In the genomic region with DNA sequence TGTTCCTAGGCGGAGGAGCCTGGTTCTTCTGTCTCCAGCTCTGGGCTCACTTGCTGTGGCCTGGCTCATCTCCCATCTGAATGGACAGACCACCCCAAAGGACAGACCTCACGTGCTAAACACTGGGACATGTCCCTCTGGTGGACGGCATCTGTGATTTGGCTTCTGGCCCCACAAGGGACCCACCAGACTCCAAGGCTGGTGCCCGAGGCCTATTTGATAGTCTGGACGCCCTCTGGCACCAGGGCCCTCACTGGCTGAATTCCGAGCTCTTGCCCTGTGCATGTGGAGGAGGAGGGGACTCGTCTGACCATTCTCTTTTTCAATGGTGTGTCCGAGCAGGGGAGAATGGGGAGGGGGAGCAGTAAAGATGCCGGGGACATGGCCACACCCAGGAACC, we compare ENCODE assay signal across 1 cellular context.
TF ChIP-seq lines count a peak whose summit lies in the region.

No MANE protein-coding gene starts in this region.

TF ChIP-seq in GM23338, 12 proteins besides CTCF, POLR2A, EP300 and RAD21 (continued from another document):
- TF ChIP-seq EZH2phosphoT487 (IDR thresholded peaks at IDR 0.05; ENCODE audit: unreplicated experiment) (no peak), ZNF331 (CRISPR knock-in tag; IDR thresholded peaks at IDR 0.05; ENCODE audit: low read depth) (no peak), EZH2 (IDR thresholded peaks at IDR 0.05; ENCODE audit: low read depth, unreplicated experiment) (no peak), STAT1 (IDR thresholded peaks at IDR 0.05; ENCODE audit: unreplicated experiment) (no peak), NANOG (IDR thresholded peaks at IDR 0.05; ENCODE audit: borderline replicate concordance) (no peak), ZNF114 (CRISPR knock-in tag; IDR thresholded peaks at IDR 0.05) (no peak), JUNB (IDR thresholded peaks at IDR 0.05; ENCODE audit: unreplicated experiment) (no peak), CREB1 (CRISPR knock-in tag; IDR thresholded peaks at IDR 0.05; ENCODE audit: low read depth) (no peak)
- TF ChIP-seq, protein P1, sequence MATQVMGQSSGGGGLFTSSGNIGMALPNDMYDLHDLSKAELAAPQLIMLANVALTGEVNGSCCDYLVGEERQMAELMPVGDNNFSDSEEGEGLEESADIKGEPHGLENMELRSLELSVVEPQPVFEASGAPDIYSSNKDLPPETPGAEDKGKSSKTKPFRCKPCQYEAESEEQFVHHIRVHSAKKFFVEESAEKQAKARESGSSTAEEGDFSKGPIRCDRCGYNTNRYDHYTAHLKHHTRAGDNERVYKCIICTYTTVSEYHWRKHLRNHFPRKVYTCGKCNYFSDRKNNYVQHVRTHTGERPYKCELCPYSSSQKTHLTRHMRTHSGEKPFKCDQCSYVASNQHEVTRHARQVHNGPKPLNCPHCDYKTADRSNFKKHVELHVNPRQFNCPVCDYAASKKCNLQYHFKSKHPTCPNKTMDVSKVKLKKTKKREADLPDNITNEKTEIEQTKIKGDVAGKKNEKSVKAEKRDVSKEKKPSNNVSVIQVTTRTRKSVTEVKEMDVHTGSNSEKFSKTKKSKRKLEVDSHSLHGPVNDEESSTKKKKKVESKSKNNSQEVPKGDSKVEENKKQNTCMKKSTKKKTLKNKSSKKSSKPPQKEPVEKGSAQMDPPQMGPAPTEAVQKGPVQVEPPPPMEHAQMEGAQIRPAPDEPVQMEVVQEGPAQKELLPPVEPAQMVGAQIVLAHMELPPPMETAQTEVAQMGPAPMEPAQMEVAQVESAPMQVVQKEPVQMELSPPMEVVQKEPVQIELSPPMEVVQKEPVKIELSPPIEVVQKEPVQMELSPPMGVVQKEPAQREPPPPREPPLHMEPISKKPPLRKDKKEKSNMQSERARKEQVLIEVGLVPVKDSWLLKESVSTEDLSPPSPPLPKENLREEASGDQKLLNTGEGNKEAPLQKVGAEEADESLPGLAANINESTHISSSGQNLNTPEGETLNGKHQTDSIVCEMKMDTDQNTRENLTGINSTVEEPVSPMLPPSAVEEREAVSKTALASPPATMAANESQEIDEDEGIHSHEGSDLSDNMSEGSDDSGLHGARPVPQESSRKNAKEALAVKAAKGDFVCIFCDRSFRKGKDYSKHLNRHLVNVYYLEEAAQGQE (IDR thresholded peaks at IDR 0.05; ENCODE audit: unreplicated experiment) = no peak
- TF ChIP-seq, protein P2, sequence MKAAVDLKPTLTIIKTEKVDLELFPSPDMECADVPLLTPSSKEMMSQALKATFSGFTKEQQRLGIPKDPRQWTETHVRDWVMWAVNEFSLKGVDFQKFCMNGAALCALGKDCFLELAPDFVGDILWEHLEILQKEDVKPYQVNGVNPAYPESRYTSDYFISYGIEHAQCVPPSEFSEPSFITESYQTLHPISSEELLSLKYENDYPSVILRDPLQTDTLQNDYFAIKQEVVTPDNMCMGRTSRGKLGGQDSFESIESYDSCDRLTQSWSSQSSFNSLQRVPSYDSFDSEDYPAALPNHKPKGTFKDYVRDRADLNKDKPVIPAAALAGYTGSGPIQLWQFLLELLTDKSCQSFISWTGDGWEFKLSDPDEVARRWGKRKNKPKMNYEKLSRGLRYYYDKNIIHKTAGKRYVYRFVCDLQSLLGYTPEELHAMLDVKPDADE (IDR thresholded peaks at IDR 0.05) = no peak
- TF ChIP-seq, protein P3, sequence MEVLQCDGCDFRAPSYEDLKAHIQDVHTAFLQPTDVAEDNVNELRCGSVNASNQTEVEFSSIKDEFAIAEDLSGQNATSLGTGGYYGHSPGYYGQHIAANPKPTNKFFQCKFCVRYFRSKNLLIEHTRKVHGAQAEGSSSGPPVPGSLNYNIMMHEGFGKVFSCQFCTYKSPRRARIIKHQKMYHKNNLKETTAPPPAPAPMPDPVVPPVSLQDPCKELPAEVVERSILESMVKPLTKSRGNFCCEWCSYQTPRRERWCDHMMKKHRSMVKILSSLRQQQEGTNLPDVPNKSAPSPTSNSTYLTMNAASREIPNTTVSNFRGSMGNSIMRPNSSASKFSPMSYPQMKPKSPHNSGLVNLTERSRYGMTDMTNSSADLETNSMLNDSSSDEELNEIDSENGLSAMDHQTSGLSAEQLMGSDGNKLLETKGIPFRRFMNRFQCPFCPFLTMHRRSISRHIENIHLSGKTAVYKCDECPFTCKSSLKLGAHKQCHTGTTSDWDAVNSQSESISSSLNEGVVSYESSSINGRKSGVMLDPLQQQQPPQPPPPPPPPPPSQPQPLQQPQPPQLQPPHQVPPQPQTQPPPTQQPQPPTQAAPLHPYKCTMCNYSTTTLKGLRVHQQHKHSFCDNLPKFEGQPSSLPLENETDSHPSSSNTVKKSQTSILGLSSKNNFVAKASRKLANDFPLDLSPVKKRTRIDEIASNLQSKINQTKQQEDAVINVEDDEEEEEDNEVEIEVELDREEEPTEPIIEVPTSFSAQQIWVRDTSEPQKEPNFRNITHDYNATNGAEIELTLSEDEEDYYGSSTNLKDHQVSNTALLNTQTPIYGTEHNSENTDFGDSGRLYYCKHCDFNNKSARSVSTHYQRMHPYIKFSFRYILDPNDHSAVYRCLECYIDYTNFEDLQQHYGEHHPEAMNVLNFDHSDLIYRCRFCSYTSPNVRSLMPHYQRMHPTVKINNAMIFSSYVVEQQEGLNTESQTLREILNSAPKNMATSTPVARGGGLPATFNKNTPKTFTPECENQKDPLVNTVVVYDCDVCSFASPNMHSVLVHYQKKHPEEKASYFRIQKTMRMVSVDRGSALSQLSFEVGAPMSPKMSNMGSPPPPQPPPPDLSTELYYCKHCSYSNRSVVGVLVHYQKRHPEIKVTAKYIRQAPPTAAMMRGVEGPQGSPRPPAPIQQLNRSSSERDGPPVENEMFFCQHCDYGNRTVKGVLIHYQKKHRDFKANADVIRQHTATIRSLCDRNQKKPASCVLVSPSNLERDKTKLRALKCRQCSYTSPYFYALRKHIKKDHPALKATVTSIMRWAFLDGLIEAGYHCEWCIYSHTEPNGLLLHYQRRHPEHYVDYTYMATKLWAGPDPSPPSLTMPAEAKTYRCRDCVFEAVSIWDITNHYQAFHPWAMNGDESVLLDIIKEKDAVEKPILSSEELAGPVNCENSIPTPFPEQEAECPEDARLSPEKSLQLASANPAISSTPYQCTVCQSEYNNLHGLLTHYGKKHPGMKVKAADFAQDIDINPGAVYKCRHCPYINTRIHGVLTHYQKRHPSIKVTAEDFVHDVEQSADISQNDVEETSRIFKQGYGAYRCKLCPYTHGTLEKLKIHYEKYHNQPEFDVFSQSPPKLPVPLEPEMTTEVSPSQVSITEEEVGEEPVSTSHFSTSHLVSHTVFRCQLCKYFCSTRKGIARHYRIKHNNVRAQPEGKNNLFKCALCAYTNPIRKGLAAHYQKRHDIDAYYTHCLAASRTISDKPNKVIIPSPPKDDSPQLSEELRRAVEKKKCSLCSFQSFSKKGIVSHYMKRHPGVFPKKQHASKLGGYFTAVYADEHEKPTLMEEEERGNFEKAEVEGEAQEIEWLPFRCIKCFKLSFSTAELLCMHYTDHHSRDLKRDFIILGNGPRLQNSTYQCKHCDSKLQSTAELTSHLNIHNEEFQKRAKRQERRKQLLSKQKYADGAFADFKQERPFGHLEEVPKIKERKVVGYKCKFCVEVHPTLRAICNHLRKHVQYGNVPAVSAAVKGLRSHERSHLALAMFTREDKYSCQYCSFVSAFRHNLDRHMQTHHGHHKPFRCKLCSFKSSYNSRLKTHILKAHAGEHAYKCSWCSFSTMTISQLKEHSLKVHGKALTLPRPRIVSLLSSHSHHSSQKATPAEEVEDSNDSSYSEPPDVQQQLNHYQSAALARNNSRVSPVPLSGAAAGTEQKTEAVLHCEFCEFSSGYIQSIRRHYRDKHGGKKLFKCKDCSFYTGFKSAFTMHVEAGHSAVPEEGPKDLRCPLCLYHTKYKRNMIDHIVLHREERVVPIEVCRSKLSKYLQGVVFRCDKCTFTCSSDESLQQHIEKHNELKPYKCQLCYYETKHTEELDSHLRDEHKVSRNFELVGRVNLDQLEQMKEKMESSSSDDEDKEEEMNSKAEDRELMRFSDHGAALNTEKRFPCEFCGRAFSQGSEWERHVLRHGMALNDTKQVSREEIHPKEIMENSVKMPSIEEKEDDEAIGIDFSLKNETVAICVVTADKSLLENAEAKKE (CRISPR knock-in tag; IDR thresholded peaks at IDR 0.05) = no peak
